Comparison of ENCODE assay signal across 9 cellular contexts in the genomic region with DNA sequence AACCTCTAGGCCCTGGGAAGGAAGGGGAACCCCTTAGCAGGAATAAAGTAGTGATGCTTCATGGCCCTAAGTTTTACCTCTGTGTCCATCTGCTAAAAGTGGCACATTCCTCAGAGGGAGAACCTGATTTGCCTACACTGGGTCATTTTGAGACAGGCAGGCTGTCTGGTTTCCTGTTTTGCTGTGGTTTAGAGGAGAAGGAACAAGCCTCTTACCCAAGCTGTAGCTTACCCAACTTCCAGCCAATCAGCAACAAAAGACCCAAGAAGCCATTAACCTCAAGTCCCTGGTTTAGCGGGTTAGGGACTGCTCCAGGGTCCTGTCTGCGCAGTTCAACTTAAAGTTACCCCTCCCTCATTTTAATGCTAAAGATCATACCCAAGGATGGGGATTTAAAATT.
DNase-seq lines count a peak whose midpoint lies in the region; ATAC-seq, FAIRE-seq and TF ChIP-seq lines count a peak whose summit lies in the region.
"Had no signal": no experiment of that assay in that cellular context is flagged by ENCODE, and none has a peak within 500 bp of the region (broad histone marks: within the 10 kb centered on the region; RNA-seq: fewer than 3 reads in every experiment).

No MANE protein-coding gene starts in this region.

- H4K20me1 ChIP-seq in smooth muscle cell (ENCODE audit: low read depth) = no peaks in the 10 kb centered on the region
- H4K20me1 ChIP-seq in hepatocyte (ENCODE audit: insufficient read depth, poor library complexity, severe bottlenecking) = no peaks in the 10 kb centered on the region

- H3K36me3 ChIP-seq in CD4-positive, alpha-beta memory T cell (ENCODE audit: insufficient read depth, low read length) = no peaks in the 10 kb centered on the region
- H3K36me3 ChIP-seq in bronchial epithelial cell (ENCODE audit: control insufficient read depth, insufficient read depth, low read length) (no peaks in the 10 kb centered on the region), smooth muscle cell (ENCODE audit: low read depth) (no peaks in the 10 kb centered on the region), hepatocyte (replicated peaks; ENCODE audit: insufficient read depth, low read depth) (no peaks in the 10 kb centered on the region)

- FAIRE-seq in bronchial epithelial cell (lab: Jason Lieb, UNC) = no peak

- peak overlapping the region in 1 of 8 donors; percentile 34 for H3K4me3 Mint-ChIP-seq in CD4-positive, alpha-beta memory T cell
- H3K4me3 Mint-ChIP-seq: activated naive CD4-positive, alpha-beta T cell treated with anti-CD3 and anti-CD28 coated beads, Interleukin-2, amount 50 U/mL, for 24 hours had no signal

- no peaks in the 10 kb centered on the region for H3K4me1 ChIP-seq in CD4-positive, alpha-beta memory T cell (ENCODE audit: insufficient read depth, low read length)
- no peaks in the 10 kb centered on the region for H3K4me1 ChIP-seq in smooth muscle cell (ENCODE audit: low read depth)
- H3K4me1 ChIP-seq in hepatocyte (ENCODE audit: insufficient read depth) = peaks cover 9% of the 10 kb centered on the region

- peak overlapping the region in 5 of 7 donors; percentile 24 to 78 (median 68) for H3K27ac Mint-ChIP-seq in CD4-positive, alpha-beta memory T cell
- H3K27ac Mint-ChIP-seq: activated naive CD4-positive, alpha-beta T cell treated with anti-CD3 and anti-CD28 coated beads, Interleukin-2, amount 50 U/mL, for 24 hours had no signal

- no peaks in the 10 kb centered on the region for H3F3A ChIP-seq in smooth muscle cell (ENCODE audit: low read depth)

- no peaks in the 10 kb centered on the region for H3K27me3 Mint-ChIP-seq in CD4-positive, alpha-beta memory T cell
- H3K27me3 Mint-ChIP-seq: activated naive CD4-positive, alpha-beta T cell treated with anti-CD3 and anti-CD28 coated beads, Interleukin-2, amount 50 U/mL, for 24 hours had no signal

- H3K36me3 Mint-ChIP-seq in CD4-positive, alpha-beta memory T cell = no peaks in the 10 kb centered on the region
- H3K36me3 Mint-ChIP-seq: activated naive CD4-positive, alpha-beta T cell treated with anti-CD3 and anti-CD28 coated beads, Interleukin-2, amount 50 U/mL, for 24 hours had no signal

- POLR2A ChIA-PET in CD4-positive, alpha-beta memory T cell (lab: Charles Lee; ENCODE audit: partially characterized antibody) = no interaction called here

- H3K9me3 ChIP-seq in CD4-positive, alpha-beta memory T cell (ENCODE audit: control insufficient read depth in 1 of 2, low read length in 2 of 2) = no peaks in the 10 kb centered on the region
- H3K9me3 ChIP-seq in smooth muscle cell (replicated peaks; ENCODE audit: low read depth) = no peaks in the 10 kb centered on the region
- H3K9me3 ChIP-seq in hepatocyte (ENCODE audit: low read depth) = no peaks in the 10 kb centered on the region

- intact Hi-C loops in CD4-positive, alpha-beta memory T cell (cut with micrococcal nuclease) = no loop called here

- TF ChIP-seq CTCF in bronchial epithelial cell (IDR thresholded peaks at IDR 0.05; ENCODE audit: insufficient read depth, low read length, severe bottlenecking) (no peak), smooth muscle cell (IDR thresholded peaks at IDR 0.05; ENCODE audit: borderline replicate concordance, insufficient read depth, poor library complexity, severe bottlenecking) (no peak), hepatocyte (IDR thresholded peaks at IDR 0.05; ENCODE audit: poor library complexity) (no peak)

- CTCF ChIA-PET in CD4-positive, alpha-beta memory T cell (lab: Charles Lee; ENCODE audit: partially characterized antibody) = no interaction called here

- H3K9me2 ChIP-seq in hepatocyte (replicated peaks; ENCODE audit: insufficient read depth) = no peaks in the 10 kb centered on the region

- no peak overlapping the region for H3K4me2 ChIP-seq in smooth muscle cell
- H3K4me2 ChIP-seq in hepatocyte = no peak overlapping the region

- DNase-seq in CD4-positive, alpha-beta memory T cell = peak in 2 of 5 donors; percentile 2 to 12
- DNase-seq in bronchial epithelial cell (ENCODE audit: low read depth) (peak; percentile 7), smooth muscle cell (lab: John Stamatoyannopoulos, UW; ENCODE audit: unreplicated experiment) (no peak), hepatocyte (ENCODE audit: low spot score) (no peak), NCI-H82 treated with DMSO at 0.1 percent for 48 hours (lab: John Stamatoyannopoulos, UW; ENCODE audit: unreplicated experiment) (no peak), cerebellum (ENCODE audit: low spot score) (no peak)

- H2AFZ ChIP-seq in smooth muscle cell (ENCODE audit: low read depth) = peak overlapping the region; percentile 37
- no peak overlapping the region for H2AFZ ChIP-seq in hepatocyte

- WGBS in smooth muscle cell (ENCODE audit: low lambda C conversion rate) = 96% methylated on average over 2 of the region's 2 CpGs
- 94% methylated on average over 2 of the region's 2 CpGs for WGBS in hepatocyte (ENCODE audit: low lambda C conversion rate, missing lambda C conversion rate)

- ATAC-seq in GM19455 (IDR thresholded peaks at IDR 0.05; ENCODE audit: unreplicated experiment) (peak; percentile 91), HG03432 (IDR thresholded peaks at IDR 0.05; ENCODE audit: unreplicated experiment) (peak; percentile 82)

- peaks cover 0 to 9% (median 4%) of the 10 kb centered on the region in 8 donors for H3K9me3 Mint-ChIP-seq in CD4-positive, alpha-beta memory T cell

- H3K4me1 Mint-ChIP-seq in CD4-positive, alpha-beta memory T cell = no peaks in the 10 kb centered on the region
- H3K4me1 Mint-ChIP-seq: activated naive CD4-positive, alpha-beta T cell treated with anti-CD3 and anti-CD28 coated beads, Interleukin-2, amount 50 U/mL, for 24 hours had no signal

- H3K4me3 ChIP-seq in CD4-positive, alpha-beta memory T cell (ENCODE audit: low read length in 2 of 2) = no peak overlapping the region
- H3K4me3 ChIP-seq in bronchial epithelial cell (ENCODE audit: low read depth, low read length) = no peak overlapping the region
- H3K4me3 ChIP-seq in smooth muscle cell = no peak overlapping the region
- H3K4me3 ChIP-seq in hepatocyte = no peak overlapping the region

- H3K79me2 ChIP-seq in smooth muscle cell (ENCODE audit: low read depth) = no peaks in the 10 kb centered on the region
- no peaks in the 10 kb centered on the region for H3K79me2 ChIP-seq in hepatocyte

- no peaks in the 10 kb centered on the region for H3K27me3 ChIP-seq in CD4-positive, alpha-beta memory T cell (ENCODE audit: insufficient read depth, low read length)
- H3K27me3 ChIP-seq in bronchial epithelial cell (ENCODE audit: control insufficient read depth, insufficient read depth, low read length) = no peaks in the 10 kb centered on the region
- no peaks in the 10 kb centered on the region for H3K27me3 ChIP-seq in smooth muscle cell (ENCODE audit: low read depth)
- H3K27me3 ChIP-seq in hepatocyte = no peaks in the 10 kb centered on the region

- no peak overlapping the region for H3K9ac ChIP-seq in smooth muscle cell (ENCODE audit: low read depth)

- no peak overlapping the region for H3K27ac ChIP-seq in CD4-positive, alpha-beta memory T cell (ENCODE audit: low read depth, low read length)
- H3K27ac ChIP-seq in smooth muscle cell (ENCODE audit: low read depth) (no peak overlapping the region), hepatocyte (no peak overlapping the region)
